Comparison of ENCODE assay signal across 14 cellular contexts in genomic region chr13:27665761-27666160, GRCh38. TPM values are rescaled to one million over a fixed set of nuclear protein-coding genes. Genes with fewer than 3 reads are reported as not detected.
DNase-seq lines count a peak whose midpoint lies in the region; ATAC-seq, FAIRE-seq and TF ChIP-seq lines count a peak whose summit lies in the region.
"Had no signal": no experiment of that assay in that cellular context is flagged by ENCODE, and none has a peak within 500 bp of the region (broad histone marks: within the 10 kb centered on the region; RNA-seq: fewer than 3 reads in every experiment).

No MANE protein-coding gene starts in this region.

- H3K9me3 Mint-ChIP-seq in GM23338 (no peaks in the 10 kb centered on the region), WTC11 (no peaks in the 10 kb centered on the region), osteocyte (ENCODE audit: unreplicated experiment) (no peaks in the 10 kb centered on the region)
- H3K9me3 Mint-ChIP-seq: CD14-positive monocyte; CD8-positive, alpha-beta T cell had no signal

- H3K4me3 Mint-ChIP-seq in GM23338: no peak overlapping the region
- H3K4me3 Mint-ChIP-seq in WTC11: no peak overlapping the region
- H3K4me3 Mint-ChIP-seq in osteocyte (ENCODE audit: unreplicated experiment): no peak overlapping the region
- H3K4me3 Mint-ChIP-seq: CD14-positive monocyte; CD8-positive, alpha-beta T cell had no signal

- H3K79me2 ChIP-seq in GM23338 (replicated peaks; ENCODE audit: insufficient read depth): 0 out of 2 replicates have a peak, but pooled peaks cover 4% of the 10 kb centered on the region

- H3K4me1 ChIP-seq in GM23338 (ENCODE audit: insufficient read depth): no peaks in the 10 kb centered on the region
- H3K4me1 ChIP-seq in kidney (ENCODE audit: control insufficient read depth in 1 of 2, insufficient read depth in 1 of 2, low read depth in 1 of 2, low read length in 2 of 2): peaks cover 8 to 22% of the 10 kb centered on the region in 2 donors
- peaks cover 18% of the 10 kb centered on the region for H3K4me1 ChIP-seq in testis
- H3K4me1 ChIP-seq in Peyer's patch: no peaks in the 10 kb centered on the region
- H3K4me1 ChIP-seq: A549, BE2C had no signal

- no peak for TF ChIP-seq CTCF in GM23338 (conservative IDR thresholded peaks at IDR 0.05; ENCODE audit: low read depth in 2 of 2)
- TF ChIP-seq CTCF in WTC11 (IDR thresholded peaks at IDR 0.05): no peak
- TF ChIP-seq CTCF in kidney (IDR thresholded peaks at IDR 0.05; ENCODE audit: borderline replicate concordance, extremely low read depth, insufficient read depth): no peak
- no peak for TF ChIP-seq CTCF in testis (IDR thresholded peaks at IDR 0.05)
- TF ChIP-seq CTCF in osteocyte (IDR thresholded peaks at IDR 0.05): no peak
- no peak for TF ChIP-seq CTCF in Peyer's patch (IDR thresholded peaks at IDR 0.05)

- intact Hi-C loops in kidney (cut with DNase I) (no loop called here), testis (cut with DNase I; ENCODE audit: low total_unique reads) (no loop called here)

- WGBS in testis, 2 donors: 47 to 80% methylated on average over 9 to 19 of the region's 19 CpGs

- H3K27me3 ChIP-seq in GM23338 (ENCODE audit: insufficient read depth) (no peaks in the 10 kb centered on the region), testis (no peaks in the 10 kb centered on the region), Peyer's patch (no peaks in the 10 kb centered on the region)
- H3K27me3 ChIP-seq: BE2C had no signal

- DNase-seq in GM23338 (ENCODE audit: low spot score) (peak; percentile 14), WTC11 (ENCODE audit: low spot score) (peak; percentile 22), kidney (peak; percentile 59), testis (peak; percentile 44), osteocyte (ENCODE audit: extremely low spot score, unreplicated experiment) (no peak), Peyer's patch (no peak)
- DNase-seq: BE2C; CD8-positive, alpha-beta T cell; COR-L47; DND-41; GDM1 had no signal

- no peak for FAIRE-seq in kidney (lab: Jason Lieb, UNC)
- FAIRE-seq: A549 had no signal

- TF ChIP-seq POLR2A in testis (IDR thresholded peaks at IDR 0.05) (no peak), Peyer's patch (IDR thresholded peaks at IDR 0.05) (no peak)

- H3K9ac ChIP-seq in kidney (ENCODE audit: low read length in 2 of 2): no peak overlapping the region
- H3K9ac ChIP-seq: GM23248 had no signal

- H3K36me3 ChIP-seq in GM23338 (ENCODE audit: insufficient read depth): no peaks in the 10 kb centered on the region
- H3K36me3 ChIP-seq in kidney (ENCODE audit: control insufficient read depth in 1 of 2, insufficient read depth in 2 of 2, low read length in 2 of 2): peaks cover 0 to 3% of the 10 kb centered on the region in 2 donors
- no peaks in the 10 kb centered on the region for H3K36me3 ChIP-seq in testis (ENCODE audit: low read depth, missing control alignments)
- H3K36me3 ChIP-seq in Peyer's patch: peaks cover 0 to 21% (median 0%) of the 10 kb centered on the region in 3 donors

- no peak overlapping the region for H3K4me2 ChIP-seq in GM23338
- H3K4me2 ChIP-seq: A549 had no signal

- H3K9me3 ChIP-seq in kidney (ENCODE audit: control insufficient read depth in 1 of 2, low read length in 2 of 2) (no peaks in the 10 kb centered on the region), testis (no peaks in the 10 kb centered on the region), Peyer's patch (no peaks in the 10 kb centered on the region)
- H3K9me3 ChIP-seq: A549, BE2C had no signal

- CTCF ChIA-PET in WTC11 (lab: Charles Lee): interaction anchor here (0.9 to 2.4 kb wide), 9 partner anchors 12 to 289 kb away, joined by 3 to 36 read pairs (median 4); partner anchors contain the start of gene LNX2

- H3K4me3 ChIP-seq in GM23338: no peak overlapping the region
- H3K4me3 ChIP-seq in kidney (ENCODE audit: low read length in 2 of 2): no peak overlapping the region
- H3K4me3 ChIP-seq in testis: peak overlapping the region in 1 of 2 donors; percentile 3
- no peak overlapping the region for H3K4me3 ChIP-seq in Peyer's patch
- H3K4me3 ChIP-seq: A549, GM23248 had no signal

- peaks cover 3% of the 10 kb centered on the region for H3K27me3 Mint-ChIP-seq in GM23338 (ENCODE audit: insufficient read depth, low read depth, poor library complexity)
- H3K27me3 Mint-ChIP-seq in WTC11 (ENCODE audit: low read depth): no peaks in the 10 kb centered on the region
- no peaks in the 10 kb centered on the region for H3K27me3 Mint-ChIP-seq in osteocyte (ENCODE audit: unreplicated experiment)

- H3K4me1 Mint-ChIP-seq in GM23338 (peaks cover 9% of the 10 kb centered on the region; the same call in 1 of the 3 replicates), WTC11 (peaks cover 12% of the 10 kb centered on the region), osteocyte (ENCODE audit: unreplicated experiment) (no peaks in the 10 kb centered on the region)
- H3K4me1 Mint-ChIP-seq: CD14-positive monocyte had no signal

- H4K20me1 ChIP-seq in GM23338 (replicated peaks; ENCODE audit: insufficient read depth): peaks cover 3% of the 10 kb centered on the region; the same call in 1 of the 2 replicates

- H3K36me3 Mint-ChIP-seq in GM23338 (ENCODE audit: low read depth): peaks cover 9% of the 10 kb centered on the region; the same call in 2 of the 3 replicates
- peaks cover 7% of the 10 kb centered on the region; the same call in 1 of the 2 replicates for H3K36me3 Mint-ChIP-seq in WTC11
- peaks cover 12% of the 10 kb centered on the region for H3K36me3 Mint-ChIP-seq in osteocyte (ENCODE audit: unreplicated experiment)

- POLR2A ChIA-PET in WTC11 (lab: Charles Lee): no interaction called here

- ATAC-seq in GM23338: peak; percentile 40; the same call in 1 of the 3 replicates
- ATAC-seq in WTC11: no peak
- ATAC-seq: A549; CD8-positive, alpha-beta T cell had no signal

- H3K27ac Mint-ChIP-seq in GM23338: 0 out of 2 replicates have a peak overlapping the region, but pooled peaks have one; percentile 23
- peak overlapping the region; percentile 49; the same call in 1 of the 2 replicates for H3K27ac Mint-ChIP-seq in WTC11
- no peak overlapping the region for H3K27ac Mint-ChIP-seq in osteocyte (ENCODE audit: unreplicated experiment)
- H3K27ac Mint-ChIP-seq: CD8-positive, alpha-beta T cell had no signal

- no peak overlapping the region for H2AFZ ChIP-seq in GM23338
- H2AFZ ChIP-seq: GM23248 had no signal

- no peaks in the 10 kb centered on the region for H3K9me2 ChIP-seq in GM23338 (ENCODE audit: insufficient read depth)

- no peaks in the 10 kb centered on the region for H3F3A ChIP-seq in GM23338 (replicated peaks; ENCODE audit: low read depth)

- H3K27ac ChIP-seq in GM23338 (ENCODE audit: low read depth) (no peak overlapping the region), kidney (ENCODE audit: low read depth in 2 of 2, low read length in 2 of 2) (no peak overlapping the region), testis (no peak overlapping the region), Peyer's patch (no peak overlapping the region)
- H3K27ac ChIP-seq: A549, GM23248 had no signal

TF ChIP-seq in GM23338, 12 proteins besides CTCF, POLR2A, EP300 and RAD21 (continues in another document):
- TF ChIP-seq ZNF331 (CRISPR knock-in tag; IDR thresholded peaks at IDR 0.05; ENCODE audit: low read depth) (no peak), ZNF114 (CRISPR knock-in tag; IDR thresholded peaks at IDR 0.05) (no peak)
- TF ChIP-seq, protein P1, sequence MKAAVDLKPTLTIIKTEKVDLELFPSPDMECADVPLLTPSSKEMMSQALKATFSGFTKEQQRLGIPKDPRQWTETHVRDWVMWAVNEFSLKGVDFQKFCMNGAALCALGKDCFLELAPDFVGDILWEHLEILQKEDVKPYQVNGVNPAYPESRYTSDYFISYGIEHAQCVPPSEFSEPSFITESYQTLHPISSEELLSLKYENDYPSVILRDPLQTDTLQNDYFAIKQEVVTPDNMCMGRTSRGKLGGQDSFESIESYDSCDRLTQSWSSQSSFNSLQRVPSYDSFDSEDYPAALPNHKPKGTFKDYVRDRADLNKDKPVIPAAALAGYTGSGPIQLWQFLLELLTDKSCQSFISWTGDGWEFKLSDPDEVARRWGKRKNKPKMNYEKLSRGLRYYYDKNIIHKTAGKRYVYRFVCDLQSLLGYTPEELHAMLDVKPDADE (IDR thresholded peaks at IDR 0.05): no peak

TF ChIP-seq in WTC11, 78 proteins besides CTCF, POLR2A, EP300 and RAD21 (continues in another document):
- TF ChIP-seq EMX1 (CRISPR knock-in tag; IDR thresholded peaks at IDR 0.05): no peak
- TF ChIP-seq, protein P2, sequence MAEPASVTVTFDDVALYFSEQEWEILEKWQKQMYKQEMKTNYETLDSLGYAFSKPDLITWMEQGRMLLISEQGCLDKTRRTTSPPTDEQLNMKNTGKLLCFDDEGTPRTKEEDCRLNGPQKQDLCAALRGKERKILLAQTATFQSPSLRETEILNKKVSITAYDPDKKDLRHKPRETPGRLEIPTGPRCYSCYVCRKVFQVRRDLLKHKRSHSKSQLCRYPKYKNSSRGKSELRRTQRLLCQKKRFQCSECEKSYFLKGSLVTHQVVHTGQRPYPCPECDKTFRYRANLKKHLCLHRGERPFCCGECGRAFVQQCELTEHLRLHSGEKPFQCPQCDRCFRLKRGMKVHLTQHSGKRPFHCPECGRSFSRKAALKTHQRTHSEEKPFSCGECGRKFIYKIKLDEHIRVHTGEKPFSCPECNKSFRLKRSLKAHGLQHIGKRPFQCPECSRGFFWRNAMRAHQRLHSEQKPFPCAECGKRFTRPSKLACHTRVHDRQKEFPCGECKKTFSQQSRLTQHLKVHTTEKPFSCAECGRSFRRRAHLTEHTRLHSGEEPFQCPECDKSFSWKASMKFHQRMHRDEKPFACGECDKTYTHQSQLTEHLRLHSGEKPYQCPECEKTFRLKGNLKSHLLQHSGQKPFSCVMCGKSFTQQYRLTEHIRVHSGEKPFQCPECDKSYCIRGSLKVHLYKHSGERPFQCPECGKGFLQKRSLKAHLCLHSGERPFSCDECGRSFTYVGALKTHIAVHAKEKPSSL (CRISPR knock-in tag; conservative IDR thresholded peaks at IDR 0.05): no peak

RNA-seq across cellular contexts. Expression of gene POLR1D, which starts 44.1 kb away (rescaled TPM):
- 177 and 226 TPM in 2 replicates for total RNA-seq in GM23338 (2014; rRNA removed; shearing (Covaris generic))
- 193 and 197 TPM in 2 replicates for polyA plus RNA-seq in GM23338 (2016; fragmentation: Nextera tagmentation; extraction: Ambion mirVana)
- 185 to 198 TPM (median 191 TPM) in 3 replicates for total RNA-seq in WTC11 (2021)
- total RNA-seq in kidney: 72.8 TPM
- polyA plus RNA-seq in kidney (ENCODE audit: insufficient read depth, low read depth, low replicate concordance): 124 TPM
- 100 to 1,000 TPM; 126 to 136 TPM for total RNA-seq in testis
- polyA plus RNA-seq in testis (ENCODE audit: insufficient read depth, low read depth, low replicate concordance): 180 TPM
- 96.4 and 101 TPM in 2 replicates for total RNA-seq in osteocyte
- total RNA-seq in Peyer's patch: 100 to 1,000 TPM in 1 of 4 donors, 10 to 100 TPM in 3; 83.3 to 104 (median 90.5) TPM

RNA-seq across cellular contexts. Expression of gene LNX2, which starts 45.4 kb away (rescaled TPM):
- 17.3 and 18.0 TPM in 2 replicates for total RNA-seq in GM23338 (2014; rRNA removed; shearing (Covaris generic))
- 3.4 and 3.7 TPM in 2 replicates for polyA plus RNA-seq in GM23338 (2016; fragmentation: Nextera tagmentation; extraction: Ambion mirVana)
- total RNA-seq in WTC11 (2021): 9.6 to 10.1 TPM (median 9.8 TPM) in 3 replicates
- 13.8 TPM for total RNA-seq in kidney
- 5.6 TPM for polyA plus RNA-seq in kidney (ENCODE audit: insufficient read depth, low read depth, low replicate concordance)
- total RNA-seq in testis: 10 to 100 TPM; 34.6 to 39.6 TPM
- polyA plus RNA-seq in testis (ENCODE audit: insufficient read depth, low read depth, low replicate concordance): 22.5 TPM
- total RNA-seq in osteocyte: 7.2 and 8.4 TPM in 2 replicates
- total RNA-seq in Peyer's patch: 10 to 100 TPM; 12.4 to 39.6 (median 25.6) TPM

Comparison
In these comparisons a context has a peak if more than half of its experiments do, and no peak if none do; other contexts are left out.
1. DNase-seq: peak in GM23338 (single experiment), WTC11 (single experiment), kidney (single experiment) and testis (single experiment); none in osteocyte (single experiment) and Peyer's patch (0 of 3).